In the genomic region with DNA sequence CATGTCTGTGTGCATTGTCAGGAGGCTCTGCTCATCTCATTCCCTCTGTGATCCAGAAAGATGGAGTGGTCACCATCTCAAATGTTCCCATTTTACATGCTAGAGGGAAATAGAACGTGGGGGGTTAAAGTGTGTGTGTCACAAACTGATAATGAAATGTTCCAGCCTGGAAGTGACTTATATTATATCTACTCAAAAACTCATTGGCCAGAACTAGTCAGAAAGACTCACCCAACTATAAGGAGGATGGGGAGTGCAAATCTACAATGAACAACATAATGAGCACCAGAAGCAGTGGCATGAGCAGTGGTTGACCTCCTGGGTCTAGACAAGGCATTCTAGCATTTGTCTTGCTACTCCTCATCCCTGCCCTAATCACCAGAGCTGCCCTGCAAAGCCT, we compare ENCODE assay signal across 32 cellular contexts.
"Had no signal": no experiment of that assay in that cellular context is flagged by ENCODE, and none has a peak within 500 bp of the region (broad histone marks: within the 10 kb centered on the region; RNA-seq: fewer than 3 reads in every experiment).

No MANE protein-coding gene starts in this region.

- H3K27me3 ChIP-seq: adrenal gland, ascending aorta, body of pancreas, brain microvascular endothelial cell, breast epithelium, cardiac muscle cell had no signal

- H3K4me1 ChIP-seq: adrenal gland, ascending aorta, breast epithelium had no signal

- H3K4me3 ChIP-seq: adrenal gland, ascending aorta, body of pancreas, breast epithelium, cardiac muscle cell had no signal

- H3K27ac ChIP-seq: adrenal gland, ascending aorta, body of pancreas, brain microvascular endothelial cell, breast epithelium, cardiac muscle cell had no signal

- H3K36me3 ChIP-seq: adrenal gland, ascending aorta, brain microvascular endothelial cell, breast epithelium, cardiac muscle cell had no signal

- H3K9me3 ChIP-seq: adrenal gland, ascending aorta, body of pancreas, breast epithelium had no signal

- ATAC-seq: activated naive CD4-positive, alpha-beta T cell treated with anti-CD3 and anti-CD28 coated beads, Interleukin-2, amount 50 U/mL, for 72 hours; activated naive CD8-positive, alpha-beta T cell treated with anti-CD3 and anti-CD28 coated beads, Interleukin-2, amount 50 U/mL, for 24 hours; activated T-cell treated with anti-CD3 and anti-CD28 coated beads, Interleukin-2, amount 50 U/mL, for 4 hours; activated T-cell treated with anti-CD3 and anti-CD28 coated beads, Interleukin-2, amount 50 U/mL, for 72 hours; activated T-helper 17 cell treated with anti-CD3 and anti-CD28 coated beads, Interleukin-2, amount 50 U/mL, for 72 hours had no signal

- FAIRE-seq: astrocyte, bronchial epithelial cell had no signal

- DNase-seq: activated effector memory CD4-positive, alpha-beta T cell treated with anti-CD3 and anti-CD28 coated beads, Interleukin-2, amount 50 U/mL, for 16 hours; activated effector memory CD4-positive, alpha-beta T cell treated with Interleukin-2 at 50 U/mL for 16 hours; activated gamma-delta T cell; activated gamma-delta T cell treated with Interleukin-2 at 50 U/mL for 16 hours; activated naive CD4-positive, alpha-beta T cell treated with anti-CD3 and anti-CD28 coated beads for 36 hours; activated naive CD4-positive, alpha-beta T cell treated with anti-CD3 and anti-CD28 coated beads, Interleukin-2, amount 10 ng/mL, durations not matched to agents 7 days and 5 days; activated naive CD4-positive, alpha-beta T cell treated with anti-CD3 and anti-CD28 coated beads, Interleukin-2, amount 50 U/mL, for 16 hours; activated naive CD4-positive, alpha-beta T cell treated with Interleukin-2 at 50 U/mL for 16 hours; activated naive CD8-positive, alpha-beta T cell treated with anti-CD3 and anti-CD28 coated beads for 36 hours; activated naive CD8-positive, alpha-beta T cell treated with anti-CD3 and anti-CD28 coated beads, Interleukin-2, amount 10 ng/mL, durations not matched to agents 7 days and 5 days; activated naive CD8-positive, alpha-beta T cell treated with anti-CD3 and anti-CD28 coated beads, Interleukin-2, amount 50 U/mL, for 24 hours; activated T-cell treated with anti-CD3 and anti-CD28 coated beads, Interleukin-2, amount 50 U/mL, for 24 hours; activated T-cell treated with anti-CD3 and anti-CD28 coated beads, Interleukin-2, amount 50 U/mL, for 4 hours; activated T-cell treated with anti-CD3 and anti-CD28 coated beads, Interleukin-2, amount 50 U/mL, for 48 hours; activated T-cell treated with anti-CD3 and anti-CD28 coated beads, Interleukin-2, amount 50 U/mL, for 72 hours; adrenal gland; amniotic stem cell; amygdala; anterior cingulate cortex; aorta; body of pancreas; brain microvascular endothelial cell; caudate nucleus; central memory CD4-positive, alpha-beta T cell; cerebellar nuclear complex had no signal
